10 cellular contexts compared by ENCODE assay signal in the genomic region with DNA sequence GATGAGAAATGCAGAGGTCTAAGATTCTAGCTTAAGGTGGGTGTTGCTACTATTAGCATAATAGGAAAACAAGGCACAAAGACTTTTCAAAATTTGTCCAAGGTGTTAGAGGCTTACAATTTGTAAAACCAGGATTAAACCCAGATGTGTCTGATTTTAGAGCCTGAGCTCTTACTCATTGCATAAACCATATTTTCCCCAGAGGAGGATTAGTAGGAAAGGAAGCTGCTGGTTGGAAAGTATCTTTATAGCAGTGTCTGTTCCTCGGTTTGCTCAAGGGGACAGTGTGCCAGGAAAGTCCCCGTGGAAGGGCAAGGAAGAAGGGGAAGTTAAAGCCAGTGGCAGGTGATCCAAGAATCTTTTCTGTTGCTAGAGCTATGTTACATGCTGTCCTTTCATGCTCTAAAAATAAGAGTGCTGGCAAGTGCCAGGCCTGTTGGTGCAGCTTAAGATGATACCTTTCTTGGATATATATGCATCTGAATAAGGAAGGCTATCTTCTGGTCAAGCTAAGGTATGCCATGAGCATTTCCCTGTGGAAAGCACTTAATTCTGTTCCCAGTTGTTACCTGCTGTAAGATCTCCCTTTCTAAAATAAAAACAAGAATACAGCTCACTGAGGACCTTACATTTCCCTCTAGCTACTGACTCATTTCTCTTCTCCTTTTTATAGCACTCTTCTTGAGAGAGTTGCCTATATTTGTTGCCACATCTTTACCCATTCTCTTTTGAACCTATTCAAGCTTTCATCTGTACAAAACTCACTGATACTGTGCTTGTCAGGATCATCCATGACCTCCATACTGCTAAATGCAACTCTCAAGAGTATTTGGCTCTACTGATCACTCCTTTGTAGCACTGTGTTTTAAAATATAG. TPM values are rescaled to one million over a fixed set of nuclear protein-coding genes. Genes with fewer than 3 reads are reported as not detected.
DNase-seq lines count a peak whose midpoint lies in the region; ATAC-seq and TF ChIP-seq lines count a peak whose summit lies in the region.
"Had no signal": no experiment of that assay in that cellular context is flagged by ENCODE, and none has a peak within 500 bp of the region (broad histone marks: within the 10 kb centered on the region; RNA-seq: fewer than 3 reads in every experiment).

No MANE protein-coding gene starts in this region.

- DNase-seq in Karpas-422 (no peak), inferior parietal cortex (ENCODE audit: extremely low spot score) (peak; percentile 42), adrenal gland (no peak), MG63 (no peak), MM.1S (no peak), NCI-H146 treated with DMSO at 0.1 percent for 48 hours (lab: John Stamatoyannopoulos, UW; ENCODE audit: unreplicated experiment) (no peak)
- DNase-seq: activated CD4-positive, CD25-positive, alpha-beta regulatory T cell; NCI-H187 had no signal

- H3K9me2 ChIP-seq in Karpas-422 (replicated peaks; ENCODE audit: insufficient read depth, low read length) (no peaks in the 10 kb centered on the region), MM.1S (replicated peaks; ENCODE audit: insufficient read depth, low read length) (no peaks in the 10 kb centered on the region)

- no peak overlapping the region for H3K4me2 ChIP-seq in Karpas-422 (ENCODE audit: low read depth, low read length, poor library complexity, severe bottlenecking)
- H3K4me2 ChIP-seq in MM.1S (ENCODE audit: low read depth, low read length), result no peak overlapping the region

- H4K20me1 ChIP-seq in Karpas-422 (ENCODE audit: insufficient read depth, low read depth, low read length) (no peaks in the 10 kb centered on the region), MM.1S (ENCODE audit: insufficient read depth, low read length) (no peaks in the 10 kb centered on the region)

- H3K27ac ChIP-seq in Karpas-422 (ENCODE audit: low read length) (peak overlapping the region; percentile 46), adrenal gland (no peak overlapping the region), MM.1S (ENCODE audit: low read length) (no peak overlapping the region)

- peaks cover 11% of the 10 kb centered on the region for H3K36me3 ChIP-seq in Karpas-422 (ENCODE audit: insufficient read depth, low read length)
- H3K36me3 ChIP-seq in adrenal gland (replicated peaks in 1 of 2), result no peaks in the 10 kb centered on the region
- H3K36me3 ChIP-seq in MG63, result no peaks in the 10 kb centered on the region
- no peaks in the 10 kb centered on the region for H3K36me3 ChIP-seq in MM.1S (replicated peaks; ENCODE audit: insufficient read depth, low read length)

- 51 to 60% (median 57%) methylated on average over 2 of the region's 2 CpGs for WGBS in adrenal gland, 4 donors

- ATAC-seq in GM18519 (IDR thresholded peaks at IDR 0.05; ENCODE audit: low FRiP score, unreplicated experiment) (peak; percentile 85), GM21723 (IDR thresholded peaks at IDR 0.05; ENCODE audit: unreplicated experiment) (peak; percentile 80)

- H3K4me1 ChIP-seq in Karpas-422 (ENCODE audit: low read length) (peaks cover 20% of the 10 kb centered on the region), adrenal gland (replicated peaks in 1 of 2) (no peaks in the 10 kb centered on the region), MM.1S (ENCODE audit: low read length) (no peaks in the 10 kb centered on the region)

- intact Hi-C loops in adrenal gland (cut with DNase I), result no loop called here

- TF ChIP-seq CTCF in adrenal gland (IDR thresholded peaks at IDR 0.05) (no peak), MM.1S (IDR thresholded peaks at IDR 0.05; ENCODE audit: low read length) (no peak)

- H3K79me2 ChIP-seq in Karpas-422 (ENCODE audit: low read length) (peaks cover 9% of the 10 kb centered on the region; the same call in 1 of the 2 replicates), MM.1S (ENCODE audit: low read length) (no peaks in the 10 kb centered on the region)

- no peaks in the 10 kb centered on the region for H3K27me3 ChIP-seq in Karpas-422 (ENCODE audit: low read length)
- no peaks in the 10 kb centered on the region for H3K27me3 ChIP-seq in adrenal gland
- H3K27me3 ChIP-seq in MG63, result no peaks in the 10 kb centered on the region
- no peaks in the 10 kb centered on the region for H3K27me3 ChIP-seq in MM.1S (replicated peaks; ENCODE audit: insufficient read depth, low read length)

- H3K9ac ChIP-seq in Karpas-422 (ENCODE audit: low read length), result no peak overlapping the region
- H3K9ac ChIP-seq in MM.1S (ENCODE audit: low read length), result no peak overlapping the region

- H3K4me3 ChIP-seq in Karpas-422 (ENCODE audit: low read length) (no peak overlapping the region), adrenal gland (no peak overlapping the region), MG63 (no peak overlapping the region), MM.1S (ENCODE audit: low read length) (no peak overlapping the region)

- H3K9me3 ChIP-seq in Karpas-422 (ENCODE audit: low read length) (no peaks in the 10 kb centered on the region), adrenal gland (replicated peaks in 1 of 3) (peaks cover 0 to 5% (median 0%) of the 10 kb centered on the region in 3 donors), MG63 (no peaks in the 10 kb centered on the region), MM.1S (replicated peaks; ENCODE audit: insufficient read depth, low read length) (no peaks in the 10 kb centered on the region)

- H2AFZ ChIP-seq in Karpas-422 (ENCODE audit: low read length) (no peak overlapping the region), MM.1S (ENCODE audit: low read length) (no peak overlapping the region)

- no peak for TF ChIP-seq POLR2A in adrenal gland (IDR thresholded peaks at IDR 0.05)

- H3F3A ChIP-seq in MM.1S (ENCODE audit: insufficient read depth, low read length), result no peaks in the 10 kb centered on the region

RNA-seq across cellular contexts. Expression of gene PDCD1LG2, which starts 8.0 kb away (rescaled TPM):
- not detected in 2 replicates for total RNA-seq in Karpas-422 (2014; rRNA removed; shearing (Covaris generic); ENCODE audit: low replicate concordance)
- total RNA-seq in adrenal gland, result 1 to 10 TPM in 7 of 8 donors, under 1 TPM in 1; 0.57 to 5.5 (median 1.9) TPM
- under 1 TPM; 0.40 to 0.97 (median 0.72) TPM for polyA plus RNA-seq in adrenal gland
- 0.82 and 1.1 TPM in 2 replicates for total RNA-seq in MG63 (2014; rRNA removed; shearing (Covaris generic); ENCODE audit: low replicate concordance)
